Comparison of ENCODE assay signal across 16 cellular contexts in genomic region chr1:23283660-23284602, GRCh38.
DNase-seq lines count a peak whose midpoint lies in the region; ATAC-seq and TF ChIP-seq lines count a peak whose summit lies in the region.
"Had no signal": no experiment of that assay in that cellular context is flagged by ENCODE, and none has a peak within 500 bp of the region (broad histone marks: within the 10 kb centered on the region; RNA-seq: fewer than 3 reads in every experiment).

No MANE protein-coding gene starts in this region.

- H3K27ac ChIP-seq in smooth muscle cell (ENCODE audit: low read depth): peak overlapping the region; percentile 62
- no peak overlapping the region for H3K27ac ChIP-seq in sigmoid colon
- H3K27ac ChIP-seq: neural progenitor cell had no signal

- H3K4me1 Mint-ChIP-seq in WTC11: no peaks in the 10 kb centered on the region
- H3K4me1 Mint-ChIP-seq: neural progenitor cell had no signal

- POLR2A ChIA-PET in WTC11 (lab: Charles Lee): no interaction called here

- H3K4me1 ChIP-seq in smooth muscle cell (ENCODE audit: low read depth): peaks cover 6% of the 10 kb centered on the region
- peaks cover 0 to 4% (median 0%) of the 10 kb centered on the region in 4 donors for H3K4me1 ChIP-seq in sigmoid colon
- H3K4me1 ChIP-seq: neural progenitor cell had no signal

- H3K9ac ChIP-seq in smooth muscle cell (ENCODE audit: low read depth): no peak overlapping the region
- H3K9ac ChIP-seq: neural progenitor cell had no signal

- peaks cover 17% of the 10 kb centered on the region for H3F3A ChIP-seq in smooth muscle cell (ENCODE audit: low read depth)

- CTCF ChIA-PET in WTC11 (lab: Charles Lee): no interaction called here

- no peak overlapping the region for H3K27ac Mint-ChIP-seq in WTC11
- H3K27ac Mint-ChIP-seq: IgD-negative memory B cell, neural progenitor cell, T-helper 17 cell had no signal

- peak overlapping the region; percentile 36 for H3K4me2 ChIP-seq in smooth muscle cell
- H3K4me2 ChIP-seq: neural progenitor cell had no signal

- H3K79me2 ChIP-seq in smooth muscle cell (ENCODE audit: low read depth): no peaks in the 10 kb centered on the region

- H3K4me3 ChIP-seq in smooth muscle cell: no peak overlapping the region
- no peak overlapping the region for H3K4me3 ChIP-seq in sigmoid colon
- H3K4me3 ChIP-seq: adrenal gland, neural progenitor cell had no signal

- DNase-seq in DMS53 (lab: John Stamatoyannopoulos, UW): peak; percentile 22
- DNase-seq in DMS53 treated with DMSO at 0.1 percent for 48 hours (lab: John Stamatoyannopoulos, UW; ENCODE audit: unreplicated experiment): no peak
- no peak for DNase-seq in WTC11 (ENCODE audit: low spot score)
- DNase-seq in hepatic stellate cell (ENCODE audit: low spot score): peak; percentile 12
- DNase-seq in smooth muscle cell (lab: John Stamatoyannopoulos, UW; ENCODE audit: unreplicated experiment): no peak
- DNase-seq in sigmoid colon: no peak
- DNase-seq: activated CD8-positive, alpha-beta memory T cell treated with anti-CD3 and anti-CD28 coated beads for 24 hours; adrenal gland; DMS79; NCI-H2081 treated with DMSO at 0.1 percent for 48 hours; stimulated activated CD4-positive, alpha-beta T cell treated with anti-CD3 and anti-CD28 coated beads, Interleukin-4, amount 100 ng/mL, for 1 hour; T-helper 17 cell had no signal

- no peak for TF ChIP-seq CTCF in WTC11 (IDR thresholded peaks at IDR 0.05)
- no peak for TF ChIP-seq CTCF in smooth muscle cell (IDR thresholded peaks at IDR 0.05; ENCODE audit: borderline replicate concordance, insufficient read depth, poor library complexity, severe bottlenecking)
- TF ChIP-seq CTCF in sigmoid colon (IDR thresholded peaks at IDR 0.05): no peak

- no peak for TF ChIP-seq POLR2A in sigmoid colon (IDR thresholded peaks at IDR 0.05)

- intact Hi-C loops in sigmoid colon (cut with DNase I): no loop called here

- no peaks in the 10 kb centered on the region for H3K27me3 Mint-ChIP-seq in WTC11 (ENCODE audit: low read depth)
- H3K27me3 Mint-ChIP-seq: IgD-negative memory B cell, T-helper 17 cell had no signal

- ATAC-seq in WTC11 (no peak), GM18861 (IDR thresholded peaks at IDR 0.05; ENCODE audit: unreplicated experiment) (no peak), HG03196 (IDR thresholded peaks at IDR 0.05; ENCODE audit: unreplicated experiment) (no peak)
- ATAC-seq: T-helper 17 cell had no signal

- H3K36me3 Mint-ChIP-seq in WTC11: peaks cover 45% of the 10 kb centered on the region

- no peaks in the 10 kb centered on the region for H3K9me3 ChIP-seq in smooth muscle cell (replicated peaks; ENCODE audit: low read depth)
- no peaks in the 10 kb centered on the region for H3K9me3 ChIP-seq in sigmoid colon
- H3K9me3 ChIP-seq: adrenal gland had no signal

- H3K27me3 ChIP-seq in smooth muscle cell (ENCODE audit: low read depth) (no peaks in the 10 kb centered on the region), sigmoid colon (no peaks in the 10 kb centered on the region)
- H3K27me3 ChIP-seq: adrenal gland, neural progenitor cell had no signal

- H3K4me3 Mint-ChIP-seq in WTC11: no peak overlapping the region
- H3K4me3 Mint-ChIP-seq: IgD-negative memory B cell, neural progenitor cell, T-helper 17 cell had no signal

- H3K36me3 ChIP-seq in smooth muscle cell (ENCODE audit: low read depth): no peaks in the 10 kb centered on the region
- H3K36me3 ChIP-seq in sigmoid colon: peaks cover 0 to 68% (median 15%) of the 10 kb centered on the region in 4 donors

- 74% methylated on average over 4 of the region's 4 CpGs for WGBS in smooth muscle cell (ENCODE audit: low lambda C conversion rate)
- WGBS in sigmoid colon, 2 donors: 74 to 89% methylated on average over 4 of the region's 4 CpGs

- no peaks in the 10 kb centered on the region for H3K9me3 Mint-ChIP-seq in WTC11
- H3K9me3 Mint-ChIP-seq: IgD-negative memory B cell, neural progenitor cell had no signal

- no peak for TF ChIP-seq EP300 in sigmoid colon (IDR thresholded peaks at IDR 0.05)

- H4K20me1 ChIP-seq in smooth muscle cell (ENCODE audit: low read depth): peaks cover 4% of the 10 kb centered on the region

- no peak overlapping the region for H2AFZ ChIP-seq in smooth muscle cell (ENCODE audit: low read depth)
- H2AFZ ChIP-seq: neural progenitor cell had no signal

TF ChIP-seq in WTC11, 78 proteins besides CTCF, POLR2A, EP300 and RAD21:
- TF ChIP-seq ZNF121 (CRISPR knock-in tag; IDR thresholded peaks at IDR 0.05): peak; percentile 56; the same call in 1 of the 2 replicates
- no peak for TF ChIP-seq ZNF263 (CRISPR knock-in tag; IDR thresholded peaks at IDR 0.05; ENCODE audit: low read depth)

Comparison
In these comparisons a context has a peak if more than half of its experiments do, and no peak if none do; other contexts are left out.
1. DNase-seq: peak in DMS53 (single experiment) and hepatic stellate cell (single experiment); none in DMS53 treated with DMSO at 0.1 percent for 48 hours (single experiment), WTC11 (single experiment), smooth muscle cell (single experiment) and sigmoid colon (single experiment).